Comparison of ENCODE assay signal across 8 cellular contexts in genomic region chr15:72229076-72229946, GRCh38. TPM values are rescaled to one million over a fixed set of nuclear protein-coding genes. Genes with fewer than 3 reads are reported as not detected.
DNase-seq lines count a peak whose midpoint lies in the region; ATAC-seq and TF ChIP-seq lines count a peak whose summit lies in the region.

No MANE protein-coding gene starts in this region.

- H3K4me3 ChIP-seq in astrocyte of the cerebellum (ENCODE audit: low read depth, low read length) = peak overlapping the region; percentile 94

- peak overlapping the region; percentile 94 for H3K27ac ChIP-seq in layer of hippocampus (ENCODE audit: low read depth, low read length)

- peak; percentile 54 for DNase-seq in RPMI8226
- DNase-seq in astrocyte of the cerebellum (ENCODE audit: low read depth) = no peak
- peak; percentile 29 to 34 for DNase-seq in stimulated activated CD8-positive, alpha-beta memory T cell treated with anti-CD3 and anti-CD28 coated beads, Interleukin-7, amount 100 ng/mL, for 4 hours (ENCODE audit: low read depth in 2 of 2)
- no peak for DNase-seq in NCI-H1694 treated with DMSO at 0.1 percent for 48 hours (lab: John Stamatoyannopoulos, UW)
- DNase-seq in posterior vena cava (ENCODE audit: low spot score) = no peak

- intact Hi-C loops in posterior vena cava (cut with DNase I) = no loop called here

- no peak for TF ChIP-seq CTCF in astrocyte of the cerebellum (IDR thresholded peaks at IDR 0.05; ENCODE audit: low read depth, low read length, missing control alignments)

- H3K27me3 ChIP-seq in layer of hippocampus (ENCODE audit: control insufficient read depth, insufficient read depth, low read length) = no peaks in the 10 kb centered on the region

- no peak for ATAC-seq in GM21447 (IDR thresholded peaks at IDR 0.05; ENCODE audit: unreplicated experiment)

- peak; percentile 50 for TF ChIP-seq POLR2A in GM19099 (IDR thresholded peaks at IDR 0.05; ENCODE audit: extremely low read depth, insufficient read length, low read depth)

- in situ Hi-C loops in astrocyte of the cerebellum (cut with HindIII; ENCODE audit: low sequenced_read_pairs) = no loop called here

RNA-seq across cellular contexts. Expression of gene PKM, which starts 1.7 kb away (rescaled TPM):
- total RNA-seq in posterior vena cava = 100 to 1,000 TPM; 554 to 783 TPM

RNA-seq across cellular contexts. Expression of gene GRAMD2A, which starts 31.7 kb away (rescaled TPM):
- under 1 TPM in 1 of 2 donors, not detected in 1; 0.10 TPM for total RNA-seq in posterior vena cava

RNA-seq across cellular contexts. Expression of gene PARP6, which starts 43.0 kb away (rescaled TPM):
- total RNA-seq in posterior vena cava = 10 to 100 TPM; 37.6 to 57.0 TPM

Comparison
In these comparisons a context has a peak if more than half of its experiments do, and no peak if none do; other contexts are left out.
1. DNase-seq: peak in RPMI8226 (single experiment) and stimulated activated CD8-positive, alpha-beta memory T cell treated with anti-CD3 and anti-CD28 coated beads, Interleukin-7, amount 100 ng/mL, for 4 hours (2 of 2); none in astrocyte of the cerebellum (single experiment), NCI-H1694 treated with DMSO at 0.1 percent for 48 hours (single experiment) and posterior vena cava (single experiment).